In the genomic region with DNA sequence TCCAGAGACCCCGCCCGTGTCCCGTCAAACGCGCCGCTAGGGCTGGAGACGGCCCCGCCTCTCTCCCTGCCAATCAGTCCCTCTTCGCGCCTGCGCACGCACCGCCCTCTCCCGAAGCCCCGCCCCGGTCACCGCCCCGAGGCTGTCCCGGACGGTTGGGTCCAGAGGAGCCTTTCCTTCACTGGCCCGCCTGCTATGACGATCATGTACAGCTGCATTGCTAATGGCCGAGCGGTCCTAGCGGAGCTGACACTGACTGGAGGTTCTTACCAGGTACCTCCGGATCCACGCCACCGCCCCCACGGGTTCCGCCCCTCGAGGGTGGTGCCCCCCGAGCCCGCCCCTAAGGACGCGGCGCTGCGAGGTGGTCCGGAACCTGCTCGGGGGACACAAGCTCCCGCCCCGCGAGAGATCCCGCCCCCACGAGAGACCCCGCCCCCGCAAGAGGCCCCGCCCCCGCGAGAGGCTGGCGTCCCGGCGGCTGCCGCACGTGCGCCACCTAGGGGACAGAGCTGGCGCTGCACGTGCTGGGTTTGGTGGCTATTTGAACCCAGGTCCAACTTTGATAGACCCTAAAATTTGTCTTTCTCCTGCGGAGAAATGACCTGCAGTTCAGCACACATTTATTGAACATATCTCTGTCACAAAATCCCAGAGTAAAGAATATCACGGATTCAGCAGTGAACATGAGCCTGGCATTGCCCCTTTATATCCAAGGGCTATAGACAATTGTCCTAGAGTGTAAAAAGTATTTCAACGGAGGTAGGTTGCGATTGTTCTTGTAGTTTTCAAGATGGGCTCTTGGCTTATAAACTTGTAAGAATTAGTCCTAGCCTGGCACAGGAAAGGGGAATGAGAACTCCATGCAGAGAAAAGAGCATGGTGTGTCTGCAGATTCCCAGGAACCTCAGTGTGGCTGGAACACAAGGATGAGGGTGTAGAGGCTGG, we compare ENCODE assay signal across 8 cellular contexts.
DNase-seq lines count a peak whose midpoint lies in the region; ATAC-seq and TF ChIP-seq lines count a peak whose summit lies in the region.

No MANE protein-coding gene starts in this region.

- ATAC-seq in GM19025 (IDR thresholded peaks at IDR 0.05; ENCODE audit: low read depth, unreplicated experiment), result peak; percentile 100
- ATAC-seq in HG03354 (IDR thresholded peaks at IDR 0.05; ENCODE audit: poor library complexity, severe bottlenecking, unreplicated experiment), result peak; percentile 100
- peak; percentile 99 to 100 for ATAC-seq in activated CD4-positive, CD25-positive, alpha-beta regulatory T cell treated with anti-CD3 and anti-CD28 coated beads, Interleukin-2, amount 50 U/mL, for 24 hours

- H3K4me3 ChIP-seq in AG09309 (ENCODE audit: control insufficient read depth, low read depth, low read length), result peak overlapping the region; percentile 49

- TF ChIP-seq CTCF in AG09309 (IDR thresholded peaks at IDR 0.05; ENCODE audit: control insufficient read depth, insufficient read depth, low read depth, low read length, missing control alignments), result peak; percentile 83

- DNase-seq in AG09309 (ENCODE audit: low read depth), result peak; percentile 92
- DNase-seq in NCI-H446 (lab: John Stamatoyannopoulos, UW), result peak; percentile 94 to 98
- peak; percentile 10 to 15 for DNase-seq in cerebellar nuclear complex (lab: John Stamatoyannopoulos, UW)
- peak; percentile 100 for DNase-seq in islet precursor cell
- peak; percentile 99 for DNase-seq in stimulated activated CD4-positive, alpha-beta T cell treated with anti-CD3 and anti-CD28 coated beads, Interleukin-12 subunit alpha, Interleukin-12 subunit beta, amount 100 ng/mL, for 4 hours

Comparison
In these comparisons a context has a peak if more than half of its experiments do, and no peak if none do; other contexts are left out.
1. Peak in every context shown above with its lines: DNase-seq, ATAC-seq and H3K4me3 ChIP-seq.
2. DNase-seq: peak in every context shown above with its lines; median percentile 100 in islet precursor cell; 99 in stimulated activated CD4-positive, alpha-beta T cell treated with anti-CD3 and anti-CD28 coated beads, Interleukin-12 subunit alpha, Interleukin-12 subunit beta, amount 100 ng/mL, for 4 hours; 96 in NCI-H446; 92 in AG09309; 12 in cerebellar nuclear complex.